ENCODE assay signal across 1 cellular context in genomic region chr11:2100361-2101170, GRCh38.
TF ChIP-seq lines count a peak whose summit lies in the region.

No MANE protein-coding gene starts in this region.

TF ChIP-seq in WTC11, 78 proteins besides CTCF, POLR2A, EP300 and RAD21 (continued from another document):
- TF ChIP-seq MLX (CRISPR knock-in tag; IDR thresholded peaks at IDR 0.05) (no peak), ZNF219 (CRISPR knock-in tag; IDR thresholded peaks at IDR 0.05; ENCODE audit: borderline replicate concordance) (no peak), RELA (CRISPR knock-in tag; IDR thresholded peaks at IDR 0.05; ENCODE audit: borderline replicate concordance) (no peak), ZNF121 (CRISPR knock-in tag; IDR thresholded peaks at IDR 0.05) (no peak), PRDM15 (CRISPR knock-in tag; IDR thresholded peaks at IDR 0.05) (no peak), NFATC4 (CRISPR knock-in tag; IDR thresholded peaks at IDR 0.05) (no peak), JAZF1 (CRISPR knock-in tag; IDR thresholded peaks at IDR 0.05) (no peak), SOX15 (CRISPR knock-in tag; IDR thresholded peaks at IDR 0.05) (no peak), HMGA2 (CRISPR knock-in tag; IDR thresholded peaks at IDR 0.05) (no peak), ERG (CRISPR knock-in tag; IDR thresholded peaks at IDR 0.05) (no peak), FOXP1 (CRISPR knock-in tag; IDR thresholded peaks at IDR 0.05; ENCODE audit: borderline replicate concordance) (no peak), ZNF138 (CRISPR knock-in tag; conservative IDR thresholded peaks at IDR 0.05) (no peak)
